Comparison of ENCODE assay signal across 15 cellular contexts in the genomic region with DNA sequence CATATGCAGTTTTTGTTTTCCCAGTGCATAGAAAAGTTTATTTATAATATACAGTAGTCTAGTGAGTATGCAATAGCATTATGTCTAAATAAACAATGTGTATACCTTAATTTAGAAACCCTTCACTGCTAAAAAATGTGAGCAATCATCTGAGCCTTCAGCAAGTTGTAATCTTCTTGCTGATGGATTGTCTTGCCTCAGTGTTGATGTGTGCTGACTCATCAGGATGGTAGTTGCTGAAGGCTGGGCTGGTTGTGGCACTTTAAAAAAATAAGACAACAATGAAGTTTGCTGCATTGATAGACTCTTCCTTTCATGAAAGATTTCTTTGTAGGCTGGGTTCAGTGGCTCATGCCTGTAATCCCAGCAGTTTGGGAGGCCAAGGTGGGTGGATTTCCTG. TPM values are rescaled to one million over a fixed set of nuclear protein-coding genes. Genes with fewer than 3 reads are reported as not detected.
DNase-seq lines count a peak whose midpoint lies in the region; ATAC-seq and TF ChIP-seq lines count a peak whose summit lies in the region.
"Had no signal": no experiment of that assay in that cellular context is flagged by ENCODE, and none has a peak within 500 bp of the region (broad histone marks: within the 10 kb centered on the region; RNA-seq: fewer than 3 reads in every experiment).

No MANE protein-coding gene starts in this region.

- TF ChIP-seq CTCF in AG10803 (conservative IDR thresholded peaks at IDR 0.05; ENCODE audit: low read length) (no peak), cardiac fibroblast (IDR thresholded peaks at IDR 0.05; ENCODE audit: low read depth, low read length) (no peak)

- H3K9me3 ChIP-seq in MG63 = peaks cover 16% of the 10 kb centered on the region
- no peaks in the 10 kb centered on the region for H3K9me3 ChIP-seq in effector memory CD4-positive, alpha-beta T cell (ENCODE audit: control insufficient read depth, low read length)
- H3K9me3 ChIP-seq: uterus had no signal

- DNase-seq in AG10803 (ENCODE audit: low read depth) (peak; percentile 86), MG63 (peak; percentile 85), cardiac fibroblast (ENCODE audit: low read depth in 2 of 2) (peak; percentile 71 to 83), kidney glomerular epithelial cell (lab: John Stamatoyannopoulos, UW) (peak; percentile 72), SHP77 treated with DMSO at 0.1 percent for 48 hours (lab: John Stamatoyannopoulos, UW) (no peak), RPMI8226 (no peak)
- DNase-seq in effector memory CD4-positive, alpha-beta T cell = no peak
- DNase-seq: activated CD8-positive, alpha-beta memory T cell treated with anti-CD3 and anti-CD28 coated beads for 24 hours; caudate nucleus; NCI-H510A; posterior cingulate gyrus; uterus had no signal

- ATAC-seq in GM21381 (IDR thresholded peaks at IDR 0.05; ENCODE audit: unreplicated experiment) = no peak

- H3K4me1 ChIP-seq in effector memory CD4-positive, alpha-beta T cell (ENCODE audit: control insufficient read depth, insufficient read depth, low read length, poor library complexity, severe bottlenecking) = no peaks in the 10 kb centered on the region
- H3K4me1 ChIP-seq: uterus had no signal

- H3K27ac ChIP-seq in effector memory CD4-positive, alpha-beta T cell (ENCODE audit: insufficient read depth, low read length, poor library complexity, severe bottlenecking) = no peak overlapping the region
- H3K27ac ChIP-seq: uterus had no signal

- H3K36me3 ChIP-seq in MG63 = no peaks in the 10 kb centered on the region
- H3K36me3 ChIP-seq in effector memory CD4-positive, alpha-beta T cell (ENCODE audit: control insufficient read depth, insufficient read depth, low read length) = no peaks in the 10 kb centered on the region
- H3K36me3 ChIP-seq: uterus had no signal

- H3K4me3 ChIP-seq in AG10803 (ENCODE audit: low read length) = no peak overlapping the region
- no peak overlapping the region for H3K4me3 ChIP-seq in MG63
- no peak overlapping the region for H3K4me3 ChIP-seq in cardiac fibroblast (replicated peaks in 1 of 2; ENCODE audit: low read depth in 2 of 2, low read length in 2 of 2)
- H3K4me3 ChIP-seq in effector memory CD4-positive, alpha-beta T cell (ENCODE audit: insufficient read depth, low read depth, low read length, poor library complexity, severe bottlenecking) = no peak overlapping the region
- H3K4me3 ChIP-seq: uterus had no signal

- H3K27me3 ChIP-seq in MG63 = no peaks in the 10 kb centered on the region
- H3K27me3 ChIP-seq in effector memory CD4-positive, alpha-beta T cell (replicated peaks; ENCODE audit: control insufficient read depth, insufficient read depth, low read length, poor library complexity, severe bottlenecking) = no peaks in the 10 kb centered on the region
- H3K27me3 ChIP-seq: uterus had no signal

RNA-seq across cellular contexts. Expression of gene CAPNS2, which starts 13.9 kb away (rescaled TPM):
- not detected in 2 replicates for total RNA-seq in MG63 (2014; rRNA removed; shearing (Covaris generic); ENCODE audit: low replicate concordance)
- total RNA-seq: B cell, mononuclear cell had no signal

RNA-seq across cellular contexts. Expression of gene LPCAT2, which starts 43.7 kb away (rescaled TPM):
- not detected in 2 replicates for total RNA-seq in MG63 (2014; rRNA removed; shearing (Covaris generic); ENCODE audit: low replicate concordance)

Comparison
In these comparisons a context has a peak if more than half of its experiments do, and no peak if none do; other contexts are left out.
1. DNase-seq: peak in AG10803 (single experiment), MG63 (single experiment), cardiac fibroblast (2 of 2) and kidney glomerular epithelial cell (single experiment); none in SHP77 treated with DMSO at 0.1 percent for 48 hours (single experiment), RPMI8226 (single experiment) and effector memory CD4-positive, alpha-beta T cell (0 of 3).